Comparison of ENCODE assay signal across 1 cellular context in the genomic region with DNA sequence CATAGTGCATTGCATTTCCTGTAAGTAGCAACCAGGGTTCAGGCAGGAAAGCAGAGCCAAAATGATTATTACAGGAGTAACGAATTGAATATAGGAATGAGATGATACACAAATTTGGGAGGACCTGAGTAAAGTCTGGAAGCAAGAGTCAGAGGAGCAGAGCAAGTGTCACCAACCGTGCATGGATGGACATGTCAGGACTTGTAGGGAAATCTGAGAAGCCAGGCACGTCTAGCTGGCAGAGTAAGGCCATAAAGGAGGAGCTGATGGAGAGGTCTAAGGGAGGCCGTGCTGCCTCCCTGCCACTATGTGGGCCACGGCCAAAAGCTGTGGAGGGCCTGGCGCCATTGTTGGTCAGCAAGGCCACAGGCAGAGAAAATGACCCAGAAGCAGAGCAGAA.
TF ChIP-seq lines count a peak whose summit lies in the region.

No MANE protein-coding gene starts in this region.

TF ChIP-seq in A549, 52 proteins besides CTCF, POLR2A, EP300 and RAD21 (continued from another document):
- no peak for TF ChIP-seq BCL3 (IDR thresholded peaks at IDR 0.05)
- TF ChIP-seq RARB (CRISPR knock-in tag; IDR thresholded peaks at IDR 0.05): no peak
- no peak for TF ChIP-seq FOXS1 (CRISPR knock-in tag; IDR thresholded peaks at IDR 0.05)
- TF ChIP-seq, protein P1, sequence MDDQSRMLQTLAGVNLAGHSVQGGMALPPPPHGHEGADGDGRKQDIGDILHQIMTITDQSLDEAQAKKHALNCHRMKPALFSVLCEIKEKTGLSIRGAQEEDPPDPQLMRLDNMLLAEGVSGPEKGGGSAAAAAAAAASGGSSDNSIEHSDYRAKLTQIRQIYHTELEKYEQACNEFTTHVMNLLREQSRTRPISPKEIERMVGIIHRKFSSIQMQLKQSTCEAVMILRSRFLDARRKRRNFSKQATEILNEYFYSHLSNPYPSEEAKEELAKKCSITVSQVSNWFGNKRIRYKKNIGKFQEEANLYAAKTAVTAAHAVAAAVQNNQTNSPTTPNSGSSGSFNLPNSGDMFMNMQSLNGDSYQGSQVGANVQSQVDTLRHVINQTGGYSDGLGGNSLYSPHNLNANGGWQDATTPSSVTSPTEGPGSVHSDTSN (IDR thresholded peaks at IDR 0.05): no peak
- no peak for TF ChIP-seq PHF8 (IDR thresholded peaks at IDR 0.05; ENCODE audit: borderline replicate concordance, low read depth)
- TF ChIP-seq SMC3 (IDR thresholded peaks at IDR 0.05): no peak
- no peak for TF ChIP-seq POLR2AphosphoS2 (conservative IDR thresholded peaks at IDR 0.05; ENCODE audit: low read length)
- no peak for TF ChIP-seq CHD2 (IDR thresholded peaks at IDR 0.05; ENCODE audit: low read length, partially characterized antibody)
- TF ChIP-seq EHF (CRISPR knock-in tag; IDR thresholded peaks at IDR 0.05): no peak
- TF ChIP-seq MAZ (IDR thresholded peaks at IDR 0.05; ENCODE audit: borderline replicate concordance, low read depth, low read length): no peak
- TF ChIP-seq MAX (IDR thresholded peaks at IDR 0.05): no peak
- TF ChIP-seq NPAS2 (CRISPR knock-in tag; IDR thresholded peaks at IDR 0.05; ENCODE audit: borderline replicate concordance): no peak
- no peak for TF ChIP-seq NR3C1 (IDR thresholded peaks at IDR 0.05)
- no peak for TF ChIP-seq MYC (IDR thresholded peaks at IDR 0.05; ENCODE audit: borderline replicate concordance, low read length)
